Comparison of ENCODE assay signal across 8 cellular contexts in the genomic region with DNA sequence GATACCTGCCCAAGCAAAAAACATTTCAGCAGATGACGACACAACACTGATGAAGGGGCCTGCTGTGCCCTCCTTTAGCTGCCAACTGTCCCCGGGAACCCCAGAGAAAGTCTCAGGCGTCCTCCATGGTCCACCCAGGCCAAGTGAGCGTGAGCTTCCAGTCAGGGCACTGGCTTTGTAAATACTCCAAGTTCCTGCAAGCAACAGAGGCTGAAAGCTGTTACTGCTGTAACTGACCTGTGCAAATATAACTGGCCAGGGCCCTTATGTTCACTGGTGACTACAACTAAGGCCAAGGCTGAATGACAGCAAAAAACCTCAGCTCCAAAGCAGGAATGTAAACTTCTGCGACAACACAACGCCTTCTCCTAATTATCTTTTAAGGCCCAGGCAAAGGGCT. TPM values are rescaled to one million over a fixed set of nuclear protein-coding genes. Genes with fewer than 3 reads are reported as not detected.
DNase-seq lines count a peak whose midpoint lies in the region; ATAC-seq and TF ChIP-seq lines count a peak whose summit lies in the region.

No MANE protein-coding gene starts in this region.

- DNase-seq in CD4-positive, alpha-beta T cell: no peak
- DNase-seq in RWPE2 (ENCODE audit: low spot score) (no peak), endodermal cell (no peak), ovary (no peak), activated gamma-delta T cell (lab: John Stamatoyannopoulos, UW) (no peak), mucosa of gallbladder (ENCODE audit: low spot score) (no peak)

- H3K27me3 Mint-ChIP-seq in CD4-positive, alpha-beta T cell: no peaks in the 10 kb centered on the region
- no peaks in the 10 kb centered on the region for H3K27me3 Mint-ChIP-seq in endodermal cell (ENCODE audit: insufficient read depth)

- no peak for TF ChIP-seq POLR2A in ovary (IDR thresholded peaks at IDR 0.05)

- H3K4me3 ChIP-seq in RWPE2 (ENCODE audit: severe bottlenecking): no peak overlapping the region
- H3K4me3 ChIP-seq in endodermal cell (ENCODE audit: low read length): no peak overlapping the region
- no peak overlapping the region for H3K4me3 ChIP-seq in ovary

- H3K9me3 ChIP-seq in CD4-positive, alpha-beta T cell (ENCODE audit: control insufficient read depth, low read length): no peaks in the 10 kb centered on the region
- H3K9me3 ChIP-seq in RWPE2 (ENCODE audit: severe bottlenecking) (no peaks in the 10 kb centered on the region), endodermal cell (ENCODE audit: control insufficient read depth, low read length) (no peaks in the 10 kb centered on the region), ovary (no peaks in the 10 kb centered on the region)

- H3K9ac ChIP-seq in endodermal cell (ENCODE audit: extremely low read depth, low read length, poor library complexity, severe bottlenecking): no peak overlapping the region

- no peaks in the 10 kb centered on the region for H3K27me3 ChIP-seq in CD4-positive, alpha-beta T cell (ENCODE audit: control insufficient read depth, insufficient read depth, low read length)
- H3K27me3 ChIP-seq in RWPE2 (ENCODE audit: insufficient read depth, poor library complexity, severe bottlenecking): no peaks in the 10 kb centered on the region
- H3K27me3 ChIP-seq in endodermal cell (ENCODE audit: control insufficient read depth, insufficient read depth, low read length, poor library complexity, severe bottlenecking): no peaks in the 10 kb centered on the region
- H3K27me3 ChIP-seq in ovary: no peaks in the 10 kb centered on the region

- TF ChIP-seq EP300 in ovary (IDR thresholded peaks at IDR 0.05): no peak

- H3K9me3 Mint-ChIP-seq in CD4-positive, alpha-beta T cell: no peaks in the 10 kb centered on the region
- no peaks in the 10 kb centered on the region for H3K9me3 Mint-ChIP-seq in endodermal cell

- peak overlapping the region; percentile 99 for H3K27ac Mint-ChIP-seq in CD4-positive, alpha-beta T cell
- H3K27ac Mint-ChIP-seq in endodermal cell: peak overlapping the region; percentile 30

- H3K36me3 ChIP-seq in RWPE2 (ENCODE audit: low read depth) (peaks cover 80% of the 10 kb centered on the region), endodermal cell (ENCODE audit: control insufficient read depth, insufficient read depth, low read length) (peaks cover 91% of the 10 kb centered on the region), ovary (no peaks in the 10 kb centered on the region)

- POLR2A ChIA-PET in CD4-positive, alpha-beta T cell (lab: Charles Lee): interaction anchor here (2.8 to 9.0 kb wide), 2 partner anchors 9 to 14 kb away, joined by 26 to 57 read pairs; a partner anchor contains a TSS

- CTCF ChIA-PET in CD4-positive, alpha-beta T cell (lab: Charles Lee): interaction anchor here (1.0 to 1.7 kb wide), 3 partner anchors 12 to 89 kb away, joined by 3 to 5 read pairs (median 3); no protein-coding TSS in a partner anchor

- intact Hi-C loops in CD4-positive, alpha-beta T cell (cut with DNase I, micrococcal nuclease): no loop called here
- intact Hi-C loops in ovary (cut with DNase I): no loop called here

- H3K4me3 Mint-ChIP-seq in CD4-positive, alpha-beta T cell: peak overlapping the region; percentile 71
- H3K4me3 Mint-ChIP-seq in endodermal cell: no peak overlapping the region

- no peak for ATAC-seq in CD4-positive, alpha-beta T cell (ENCODE audit: poor library complexity)
- ATAC-seq in RWPE2 (ENCODE audit: low read depth) (no peak), HG02981 (IDR thresholded peaks at IDR 0.05; ENCODE audit: unreplicated experiment) (no peak), HG02938 (IDR thresholded peaks at IDR 0.05; ENCODE audit: unreplicated experiment) (no peak)

- no peak for TF ChIP-seq CTCF in CD4-positive, alpha-beta T cell (IDR thresholded peaks at IDR 0.05)
- TF ChIP-seq CTCF in RWPE2 (IDR thresholded peaks at IDR 0.05; ENCODE audit: poor library complexity, severe bottlenecking) (no peak), endodermal cell (conservative IDR thresholded peaks at IDR 0.05) (no peak), ovary (IDR thresholded peaks at IDR 0.05) (no peak)

- H3K27ac ChIP-seq in CD4-positive, alpha-beta T cell (ENCODE audit: low read depth, low read length): peak overlapping the region; percentile 74
- H3K27ac ChIP-seq in RWPE2 (ENCODE audit: poor library complexity, severe bottlenecking) (peak overlapping the region; percentile 87), endodermal cell (ENCODE audit: low read depth, low read length) (no peak overlapping the region), ovary (peak overlapping the region; percentile 68 to 73)

- H3K4me1 Mint-ChIP-seq in CD4-positive, alpha-beta T cell (ENCODE audit: low read depth): peaks cover 100% of the 10 kb centered on the region
- peaks cover 68% of the 10 kb centered on the region for H3K4me1 Mint-ChIP-seq in endodermal cell

- peaks cover 99% of the 10 kb centered on the region for H3K36me3 Mint-ChIP-seq in CD4-positive, alpha-beta T cell (ENCODE audit: low read depth)
- peaks cover 69% of the 10 kb centered on the region for H3K36me3 Mint-ChIP-seq in endodermal cell (ENCODE audit: low read depth)

- H3K4me1 ChIP-seq in RWPE2 (ENCODE audit: insufficient read depth, poor library complexity, severe bottlenecking) (peaks cover 44% of the 10 kb centered on the region), endodermal cell (ENCODE audit: control insufficient read depth, insufficient read depth, low read length) (peaks cover 28% of the 10 kb centered on the region), ovary (ENCODE audit: insufficient read depth) (peaks cover 48% of the 10 kb centered on the region)

- WGBS in endodermal cell (ENCODE audit: insufficient coverage in 1 of 2, insufficient read length in 1 of 2), 2 experiments: 90 to 99% methylated on average over 6 of the region's 6 CpGs
- WGBS in ovary, 3 donors: 54 to 70% (median 55%) methylated on average over 6 of the region's 6 CpGs

RNA-seq across cellular contexts. Expression of a gene that starts 8.2 kb away (rescaled TPM):
- 100 to 1,000 TPM; 197 to 198 TPM for total RNA-seq in CD4-positive, alpha-beta T cell
- 100 to 1,000 TPM; 222 to 345 TPM for total RNA-seq in endodermal cell
- 127 TPM for polyA plus RNA-seq in endodermal cell (2013, experiment 1 of 2)
- 106 TPM for polyA plus RNA-seq in endodermal cell (2013, experiment 2 of 2)
- 100 to 1,000 TPM in 5 of 7 donors, 10 to 100 TPM in 2; 67.2 to 352 (median 260) TPM for total RNA-seq in ovary
- polyA plus RNA-seq in ovary: 100 to 1,000 TPM; 140 to 351 TPM
- 297 TPM for total RNA-seq in mucosa of gallbladder
